1 cellular context compared by ENCODE assay signal in genomic region chr22:19634206-19634536, GRCh38.
TF ChIP-seq lines count a peak whose summit lies in the region.

No MANE protein-coding gene starts in this region.

TF ChIP-seq in SK-N-SH treated with all-trans-retinoic acid at 6 μM for 48 hours, 23 proteins besides CTCF, POLR2A, EP300 and RAD21 (continued from another document):
- TF ChIP-seq POU6F1 (CRISPR knock-in tag; IDR thresholded peaks at IDR 0.05; ENCODE audit: borderline replicate concordance, low read depth) (no peak), ESRRG (CRISPR knock-in tag; IDR thresholded peaks at IDR 0.05) (no peak), ZNF8 (CRISPR knock-in tag; IDR thresholded peaks at IDR 0.05) (no peak), CREB5 (CRISPR knock-in tag; IDR thresholded peaks at IDR 0.05; ENCODE audit: low read depth) (no peak), BACH2 (CRISPR knock-in tag; IDR thresholded peaks at IDR 0.05; ENCODE audit: borderline replicate concordance) (no peak), ARNTL (CRISPR knock-in tag; IDR thresholded peaks at IDR 0.05; ENCODE audit: borderline replicate concordance, low read depth) (no peak), TOX (CRISPR knock-in tag; IDR thresholded peaks at IDR 0.05; ENCODE audit: borderline replicate concordance) (no peak), TCF4 (CRISPR knock-in tag; IDR thresholded peaks at IDR 0.05; ENCODE audit: borderline replicate concordance) (no peak), OSR1 (CRISPR knock-in tag; IDR thresholded peaks at IDR 0.05) (no peak)
